In the genomic region with DNA sequence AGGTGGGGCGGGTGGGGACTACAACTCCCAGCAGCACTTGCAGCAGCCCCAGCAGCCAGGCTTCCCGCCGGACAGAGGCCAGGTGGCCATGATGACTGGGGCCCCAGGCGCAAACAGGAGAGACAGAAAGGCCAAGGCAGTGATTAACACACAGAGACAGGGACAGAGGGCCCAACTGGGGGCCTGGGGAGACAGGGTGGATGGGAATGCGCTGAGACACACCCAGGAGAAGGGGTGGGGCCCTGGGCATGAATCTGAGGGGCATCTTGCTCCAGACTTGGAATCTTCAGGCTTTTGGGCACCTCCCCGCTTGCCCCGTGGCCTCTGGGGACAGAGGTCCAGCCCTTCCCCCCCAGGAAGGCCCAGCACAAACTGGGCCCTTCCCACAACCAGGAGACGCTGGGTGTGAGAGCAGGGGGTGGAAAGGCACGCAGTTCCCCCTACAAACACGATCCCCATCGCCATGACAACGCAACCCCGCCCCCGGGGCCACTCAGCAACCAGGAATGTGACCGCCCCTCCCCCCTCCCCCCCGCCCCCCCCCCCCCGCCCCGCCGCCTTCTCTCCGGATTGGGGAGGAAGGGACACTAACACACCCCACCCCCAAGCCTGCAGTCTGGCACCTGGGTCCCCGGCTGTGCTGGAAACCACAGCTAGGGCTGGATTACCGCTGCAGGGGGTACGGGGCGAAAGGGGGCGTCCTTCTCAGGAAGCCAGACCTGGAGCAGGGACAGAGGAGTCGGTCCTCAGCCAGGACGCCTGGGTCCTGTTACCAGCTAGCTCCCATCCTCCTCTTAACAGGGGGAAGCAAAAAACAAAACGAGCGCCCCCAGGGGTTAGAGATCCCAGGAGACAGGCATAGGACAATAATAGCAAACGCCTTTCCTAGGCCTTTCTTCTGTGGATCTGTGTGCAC, we compare ENCODE assay signal across 8 cellular contexts. TPM values are rescaled to one million over a fixed set of nuclear protein-coding genes. Genes with fewer than 3 reads are reported as not detected.
DNase-seq lines count a peak whose midpoint lies in the region; ATAC-seq, FAIRE-seq and TF ChIP-seq lines count a peak whose summit lies in the region.

No MANE protein-coding gene starts in this region.

- peaks cover 21% of the 10 kb centered on the region for H3K36me3 ChIP-seq in BJ (ENCODE audit: control insufficient read depth, insufficient read depth, low read length)
- H3K36me3 ChIP-seq in HCT116 (ENCODE audit: control insufficient read depth in 1 of 2, insufficient read depth in 2 of 2, low read length in 2 of 2), result peaks cover 16 to 21% of the 10 kb centered on the region in 2 experiments; a peak in 2 of 4 replicates
- peaks cover 11 to 14% of the 10 kb centered on the region in 2 experiments for H3K36me3 ChIP-seq in endothelial cell of umbilical vein (ENCODE audit: control insufficient read depth in 2 of 2, extremely low read depth in 1 of 2, insufficient read depth in 2 of 2, low read length in 2 of 2)

- ATAC-seq in HCT116, result peak; percentile 47
- ATAC-seq in memory B cell (ENCODE audit: low read depth), result peak; percentile 12
- ATAC-seq in GM21367 (IDR thresholded peaks at IDR 0.05; ENCODE audit: unreplicated experiment), result no peak

- intact Hi-C loops in HCT116 (cut with micrococcal nuclease) (loop anchor here (1.0 to 10.0 kb wide), 2 partner anchors 20 to 242 kb away; a partner anchor contains a TSS), endothelial cell of umbilical vein (cut with micrococcal nuclease) (loop anchor here (1.0 to 5.0 kb wide), 2 partner anchors 19 to 245 kb away; a partner anchor contains a TSS)

- no peak overlapping the region for H2AFZ ChIP-seq in HCT116 (ENCODE audit: low read depth, low read length, poor library complexity, severe bottlenecking)
- no peak overlapping the region for H2AFZ ChIP-seq in endothelial cell of umbilical vein (ENCODE audit: low read depth, low read length)

- CTCF ChIA-PET in BJ (lab: Yijun Ruan, JAX) (interaction anchor here (0.9 to 1.8 kb wide), 8 partner anchors 20 to 173 kb away, joined by 3 to 8 read pairs (median 4); a partner anchor contains a TSS), HCT116 (lab: Charles Lee) (interaction anchor here (0.7 to 1.8 kb wide), 5 partner anchors 18 to 57 kb away, joined by 3 to 12 read pairs (median 4); a partner anchor contains a TSS), endothelial cell of umbilical vein (lab: Charles Lee) (interaction anchor here (1.2 to 1.5 kb wide), 2 partner anchors 21 to 57 kb away, joined by 7 to 9 read pairs; no protein-coding TSS in a partner anchor)

- H3K27ac ChIP-seq in HCT116 (ENCODE audit: low read depth, low read length), result peak overlapping the region; percentile 99
- H3K27ac ChIP-seq in endothelial cell of umbilical vein (ENCODE audit: insufficient read depth, low read depth, low read length), result peak overlapping the region; percentile 99

- TF ChIP-seq POLR2A in HCT116 (IDR thresholded peaks at IDR 0.05; ENCODE audit: borderline replicate concordance, extremely low read depth, insufficient read depth, insufficient read length) (no peak), endothelial cell of umbilical vein (IDR thresholded peaks at IDR 0.05; ENCODE audit: low read depth, low read length) (peak; percentile 66)

- H3K9me3 ChIP-seq in HCT116 (ENCODE audit: control insufficient read depth in 1 of 2, insufficient read depth in 1 of 2, low read depth in 1 of 2, low read length in 2 of 2) (no peaks in the 10 kb centered on the region), endothelial cell of umbilical vein (replicated peaks; ENCODE audit: control insufficient read depth, insufficient read depth, low read length) (no peaks in the 10 kb centered on the region)

- H3K4me1 Mint-ChIP-seq in memory B cell, result peaks cover 44% of the 10 kb centered on the region

- H3K79me2 ChIP-seq in HCT116 (ENCODE audit: insufficient read depth, low read length) (peaks cover 85% of the 10 kb centered on the region), endothelial cell of umbilical vein (ENCODE audit: control insufficient read depth, insufficient read depth, low read length) (peaks cover 71% of the 10 kb centered on the region)

- H3K4me3 Mint-ChIP-seq in memory B cell, result peak overlapping the region; percentile 86

- DNase-seq in BJ (ENCODE audit: low read depth), result peak; percentile 64
- DNase-seq in HCT116 (ENCODE audit: low read depth, low spot score), result peak; percentile 61
- peak; percentile 81 for DNase-seq in NCI-H460 (ENCODE audit: extremely low read depth, low read depth)
- peak; percentile 22 to 63 for DNase-seq in activated CD8-positive, alpha-beta memory T cell treated with anti-CD3 and anti-CD28 coated beads for 1 hour (ENCODE audit: extremely low read depth in 1 of 2, low read depth in 1 of 2)
- peak; percentile 77 for DNase-seq in endothelial cell of umbilical vein (ENCODE audit: low read depth, low spot score)
- DNase-seq in memory B cell (ENCODE audit: low spot score in 2 of 2), result peak in 1 of 2 donors; percentile 42
- peak; percentile 12 to 64 (median 39) for DNase-seq in stimulated activated naive CD4-positive, alpha-beta T cell (lab: John Stamatoyannopoulos, UW)

- BruUV-seq in HCT116 (replicated peaks; lab: Mats Ljungman, UMichigan), result no TSS peak
- BruUV-seq in endothelial cell of umbilical vein (replicated peaks; lab: Mats Ljungman, UMichigan), result no TSS peak

- H3K9me2 ChIP-seq in HCT116 (ENCODE audit: insufficient read depth), result no peaks in the 10 kb centered on the region

- peaks cover 22% of the 10 kb centered on the region for H3K36me3 Mint-ChIP-seq in memory B cell

- POLR2A ChIA-PET in BJ (lab: Charles Lee) (interaction anchor here (0.6 kb wide), 1 partner anchor 42 kb away, joined by 4 read pairs; no protein-coding TSS in a partner anchor), HCT116 (lab: Charles Lee) (interaction anchor here (1.0 to 1.5 kb wide), 3 partner anchors 19 to 58 kb away, joined by 3 to 7 read pairs (median 5); a partner anchor contains a TSS), endothelial cell of umbilical vein (lab: Charles Lee) (no interaction called here)

- dilution Hi-C loops in endothelial cell of umbilical vein (cut with MboI; ENCODE audit: extremely low pct_ligation_motif_present, low sequenced_read_pairs), result no loop called here

- H3K4me1 ChIP-seq in HCT116 (ENCODE audit: control insufficient read depth in 1 of 2, insufficient read depth in 2 of 2, low read length in 2 of 2), result peaks cover 29 to 64% of the 10 kb centered on the region in 2 experiments
- H3K4me1 ChIP-seq in endothelial cell of umbilical vein (ENCODE audit: control insufficient read depth, extremely low read depth, insufficient read depth, low read length), result peaks cover 41% of the 10 kb centered on the region

- H3K9me3 Mint-ChIP-seq in memory B cell, result no peaks in the 10 kb centered on the region

- peak overlapping the region; percentile 89 for H3K27ac Mint-ChIP-seq in memory B cell

- H3K9me1 ChIP-seq in endothelial cell of umbilical vein (replicated peaks; ENCODE audit: control insufficient read depth, extremely low read depth, insufficient read depth, low read length), result no peaks in the 10 kb centered on the region

- H3K4me3 ChIP-seq in BJ (ENCODE audit: low read depth, low read length), result peak overlapping the region; percentile 54
- H3K4me3 ChIP-seq in HCT116 (replicated peaks in 1 of 2; ENCODE audit: low read depth in 1 of 2, low read length in 2 of 2), result peak overlapping the region; percentile 67 to 97
- H3K4me3 ChIP-seq in endothelial cell of umbilical vein (replicated peaks in 1 of 3; ENCODE audit: insufficient read depth in 1 of 3, low read depth in 1 of 3, low read length in 3 of 3), result peak overlapping the region in 2 of 3 experiments; percentile 44 to 92

- H4K20me1 ChIP-seq in HCT116 (ENCODE audit: insufficient read depth) (no peaks in the 10 kb centered on the region), endothelial cell of umbilical vein (replicated peaks; ENCODE audit: control insufficient read depth, extremely low read depth, insufficient read depth, low read length) (no peaks in the 10 kb centered on the region)

- H3K27me3 ChIP-seq in BJ (ENCODE audit: control insufficient read depth, insufficient read depth, low read length) (no peaks in the 10 kb centered on the region), HCT116 (ENCODE audit: insufficient read depth, low read length) (no peaks in the 10 kb centered on the region), endothelial cell of umbilical vein (ENCODE audit: control insufficient read depth in 2 of 2, insufficient read depth in 2 of 2, low read length in 2 of 2) (no peaks in the 10 kb centered on the region)

- H3K9ac ChIP-seq in HCT116 (ENCODE audit: low read length) (peak overlapping the region; percentile 94), endothelial cell of umbilical vein (replicated peaks; ENCODE audit: extremely low read depth, insufficient read depth, low read length) (peak overlapping the region; percentile 98)

- no peak for TF ChIP-seq RAD21 in HCT116 (IDR thresholded peaks at IDR 0.05; ENCODE audit: low read depth)

- RAD21 ChIA-PET in HCT116 (lab: Charles Lee; ENCODE audit: low non-redundant PET in 1 of 2, low total read pairs in 2 of 2, uncharacterized antibody in 2 of 2, unreplicated experiment in 2 of 2), result interaction anchor here in 1 of 2 experiments (1.0 kb wide), 1 partner anchor 19 kb away, joined by 3 read pairs; a partner anchor contains a TSS

- TF ChIP-seq CTCF in BJ (IDR thresholded peaks at IDR 0.05; ENCODE audit: insufficient read depth, low read depth, low read length) (peak; percentile 43; the same call in 1 of the 2 replicates), HCT116 (IDR thresholded peaks at IDR 0.05 in 2 of 3, conservative IDR thresholded peaks at IDR 0.05 in 1 of 3; ENCODE audit: borderline replicate concordance in 1 of 3, insufficient read depth in 1 of 3, low read depth in 2 of 3, low read length in 2 of 3) (peak in 2 of 3 experiments; percentile 39 to 41; a peak in 3 of 6 replicates), endothelial cell of umbilical vein (IDR thresholded peaks at IDR 0.05; ENCODE audit: extremely low read depth in 1 of 2, insufficient read depth in 1 of 2, low read depth in 1 of 2, low read length in 2 of 2) (peak in 1 of 2 donors; percentile 22)

- H3K4me2 ChIP-seq in HCT116 (ENCODE audit: low read length) (peak overlapping the region; percentile 97), endothelial cell of umbilical vein (ENCODE audit: insufficient read depth, low read length) (peak overlapping the region; percentile 83)

- peak; percentile 78 for FAIRE-seq in endothelial cell of umbilical vein (lab: Jason Lieb, UNC)

- no peaks in the 10 kb centered on the region for H3K27me3 Mint-ChIP-seq in memory B cell

RNA-seq across cellular contexts. Expression of a gene that starts 4.5 kb away (rescaled TPM):
- polyA plus RNA-seq in BJ (2011; rRNA removed) (179 and 180 TPM in 2 replicates), endothelial cell of umbilical vein (94.7 and 95.1 TPM in 2 replicates)
- polyA minus RNA-seq in BJ (2011; rRNA and poly(A)+ RNA removed), result 74.3 and 87.1 TPM in 2 replicates
- total RNA-seq in HCT116 (2021; ENCODE audit: unreplicated experiment) (304 TPM), endothelial cell of umbilical vein (279 and 298 TPM in 2 replicates)
- 151 and 187 TPM in 2 replicates for polyA plus RNA-seq in HCT116 (2012)
- total RNA-seq in NCI-H460 (2014; rRNA removed; shearing (Covaris generic)), result 460 and 499 TPM in 2 replicates
- 416 and 465 TPM in 2 replicates for polyA plus RNA-seq in NCI-H460 (2014; cell fraction: nucleus; rRNA removed)
- 139 and 148 TPM in 2 replicates for polyA plus RNA-seq in endothelial cell of umbilical vein (2011; cell fraction: cytosol; rRNA removed)
- polyA plus RNA-seq in endothelial cell of umbilical vein (2011; cell fraction: nucleus; rRNA removed), result 93.2 and 108 TPM in 2 replicates
- 140 and 207 TPM in 2 replicates for polyA plus RNA-seq in endothelial cell of umbilical vein (2012)
- polyA minus RNA-seq in endothelial cell of umbilical vein, result 104 and 113 TPM in 2 replicates
- polyA minus RNA-seq in endothelial cell of umbilical vein (2011; cell fraction: cytosol; rRNA and poly(A)+ RNA removed), result 188 TPM
- polyA minus RNA-seq in endothelial cell of umbilical vein (2011; cell fraction: nucleus; rRNA and poly(A)+ RNA removed), result 25.0 and 26.9 TPM in 2 replicates

RNA-seq across cellular contexts. Expression of a gene that starts 6.1 kb away (rescaled TPM):
- 104 and 120 TPM in 2 replicates for polyA plus RNA-seq in BJ (2011; rRNA removed)
- 20.5 and 27.5 TPM in 2 replicates for polyA minus RNA-seq in BJ (2011; rRNA and poly(A)+ RNA removed)
- total RNA-seq in HCT116 (2021; ENCODE audit: unreplicated experiment), result 111 TPM
- 106 and 142 TPM in 2 replicates for polyA plus RNA-seq in HCT116 (2012)
- 175 and 203 TPM in 2 replicates for total RNA-seq in NCI-H460 (2014; rRNA removed; shearing (Covaris generic))
- 125 and 176 TPM in 2 replicates for polyA plus RNA-seq in NCI-H460 (2014; cell fraction: nucleus; rRNA removed)
- total RNA-seq in endothelial cell of umbilical vein, result 63.3 and 77.7 TPM in 2 replicates
- 46.5 and 47.9 TPM in 2 replicates for polyA plus RNA-seq in endothelial cell of umbilical vein
- 67.0 and 79.6 TPM in 2 replicates for polyA plus RNA-seq in endothelial cell of umbilical vein (2011; cell fraction: cytosol; rRNA removed)
- 44.5 and 52.6 TPM in 2 replicates for polyA plus RNA-seq in endothelial cell of umbilical vein (2011; cell fraction: nucleus; rRNA removed)
- 74.8 and 88.5 TPM in 2 replicates for polyA plus RNA-seq in endothelial cell of umbilical vein (2012)
- polyA minus RNA-seq in endothelial cell of umbilical vein, result 30.4 and 46.8 TPM in 2 replicates
- polyA minus RNA-seq in endothelial cell of umbilical vein (2011; cell fraction: cytosol; rRNA and poly(A)+ RNA removed), result 31.3 TPM
- polyA minus RNA-seq in endothelial cell of umbilical vein (2011; cell fraction: nucleus; rRNA and poly(A)+ RNA removed), result 9.9 and 10.5 TPM in 2 replicates

RNA-seq across cellular contexts. Expression of a gene that starts 18.4 kb away (rescaled TPM):
- polyA plus RNA-seq in BJ (2011; rRNA removed) (30.6 and 36.6 TPM in 2 replicates), endothelial cell of umbilical vein (32.0 and 33.2 TPM in 2 replicates)
- 13.3 and 22.1 TPM in 2 replicates for polyA minus RNA-seq in BJ (2011; rRNA and poly(A)+ RNA removed)
- total RNA-seq in HCT116 (2021; ENCODE audit: unreplicated experiment) (41.7 TPM), endothelial cell of umbilical vein (32.1 and 35.3 TPM in 2 replicates)
- polyA plus RNA-seq in HCT116 (2012), result 19.9 and 23.3 TPM in 2 replicates
- 42.1 and 42.2 TPM in 2 replicates for total RNA-seq in NCI-H460 (2014; rRNA removed; shearing (Covaris generic))
- 20.0 and 24.0 TPM in 2 replicates for polyA plus RNA-seq in NCI-H460 (2014; cell fraction: nucleus; rRNA removed)
- 34.1 and 37.0 TPM in 2 replicates for polyA plus RNA-seq in endothelial cell of umbilical vein (2011; cell fraction: cytosol; rRNA removed)
- 20.2 and 24.9 TPM in 2 replicates for polyA plus RNA-seq in endothelial cell of umbilical vein (2011; cell fraction: nucleus; rRNA removed)
- 27.8 and 37.7 TPM in 2 replicates for polyA plus RNA-seq in endothelial cell of umbilical vein (2012)
- 48.1 and 59.4 TPM in 2 replicates for polyA minus RNA-seq in endothelial cell of umbilical vein
- 22.1 TPM for polyA minus RNA-seq in endothelial cell of umbilical vein (2011; cell fraction: cytosol; rRNA and poly(A)+ RNA removed)
- 23.7 and 28.4 TPM in 2 replicates for polyA minus RNA-seq in endothelial cell of umbilical vein (2011; cell fraction: nucleus; rRNA and poly(A)+ RNA removed)

RNA-seq across cellular contexts. Expression of a gene that starts 18.7 kb away (rescaled TPM):
- polyA plus RNA-seq in BJ (2011; rRNA removed) (9.5 and 14.6 TPM in 2 replicates), endothelial cell of umbilical vein (15.0 and 17.3 TPM in 2 replicates)
- polyA minus RNA-seq in BJ (2011; rRNA and poly(A)+ RNA removed), result 8.6 and 11.3 TPM in 2 replicates
- total RNA-seq in HCT116 (2021; ENCODE audit: unreplicated experiment) (36.5 TPM), endothelial cell of umbilical vein (12.8 and 15.5 TPM in 2 replicates)
- 32.6 and 39.7 TPM in 2 replicates for polyA plus RNA-seq in HCT116 (2012)
- 24.6 and 32.1 TPM in 2 replicates for total RNA-seq in NCI-H460 (2014; rRNA removed; shearing (Covaris generic))
- polyA plus RNA-seq in NCI-H460 (2014; cell fraction: nucleus; rRNA removed), result 36.3 and 50.7 TPM in 2 replicates
- 10.3 and 11.4 TPM in 2 replicates for polyA plus RNA-seq in endothelial cell of umbilical vein (2011; cell fraction: cytosol; rRNA removed)
- 29.0 and 38.2 TPM in 2 replicates for polyA plus RNA-seq in endothelial cell of umbilical vein (2011; cell fraction: nucleus; rRNA removed)
- polyA plus RNA-seq in endothelial cell of umbilical vein (2012), result 7.6 and 9.9 TPM in 2 replicates
- polyA minus RNA-seq in endothelial cell of umbilical vein, result 10.6 and 13.0 TPM in 2 replicates
- 26.8 TPM for polyA minus RNA-seq in endothelial cell of umbilical vein (2011; cell fraction: cytosol; rRNA and poly(A)+ RNA removed)
- 9.0 and 9.9 TPM in 2 replicates for polyA minus RNA-seq in endothelial cell of umbilical vein (2011; cell fraction: nucleus; rRNA and poly(A)+ RNA removed)

RNA-seq across cellular contexts. Expression of a gene that starts 20.4 kb away (rescaled TPM):
- polyA plus RNA-seq in BJ (2011; rRNA removed) (60.3 and 93.6 TPM in 2 replicates), endothelial cell of umbilical vein (76.9 and 77.4 TPM in 2 replicates)
- polyA minus RNA-seq in BJ (2011; rRNA and poly(A)+ RNA removed), result 62.6 and 103 TPM in 2 replicates
- total RNA-seq in HCT116 (2021; ENCODE audit: unreplicated experiment) (78.1 TPM), endothelial cell of umbilical vein (65.1 and 71.5 TPM in 2 replicates)
- polyA plus RNA-seq in HCT116 (2012), result 46.0 and 53.9 TPM in 2 replicates
- total RNA-seq in NCI-H460 (2014; rRNA removed; shearing (Covaris generic)), result 52.0 and 67.4 TPM in 2 replicates
- polyA plus RNA-seq in NCI-H460 (2014; cell fraction: nucleus; rRNA removed), result 28.6 and 36.7 TPM in 2 replicates
- 85.2 and 95.3 TPM in 2 replicates for polyA plus RNA-seq in endothelial cell of umbilical vein (2011; cell fraction: cytosol; rRNA removed)
- polyA plus RNA-seq in endothelial cell of umbilical vein (2011; cell fraction: nucleus; rRNA removed), result 64.9 and 66.7 TPM in 2 replicates
- polyA plus RNA-seq in endothelial cell of umbilical vein (2012), result 42.1 and 57.4 TPM in 2 replicates
- polyA minus RNA-seq in endothelial cell of umbilical vein, result 74.1 and 74.8 TPM in 2 replicates
- polyA minus RNA-seq in endothelial cell of umbilical vein (2011; cell fraction: cytosol; rRNA and poly(A)+ RNA removed), result 87.5 TPM
- 30.6 and 54.1 TPM in 2 replicates for polyA minus RNA-seq in endothelial cell of umbilical vein (2011; cell fraction: nucleus; rRNA and poly(A)+ RNA removed)
